ENCODE assay signal across 19 cellular contexts in the genomic region with DNA sequence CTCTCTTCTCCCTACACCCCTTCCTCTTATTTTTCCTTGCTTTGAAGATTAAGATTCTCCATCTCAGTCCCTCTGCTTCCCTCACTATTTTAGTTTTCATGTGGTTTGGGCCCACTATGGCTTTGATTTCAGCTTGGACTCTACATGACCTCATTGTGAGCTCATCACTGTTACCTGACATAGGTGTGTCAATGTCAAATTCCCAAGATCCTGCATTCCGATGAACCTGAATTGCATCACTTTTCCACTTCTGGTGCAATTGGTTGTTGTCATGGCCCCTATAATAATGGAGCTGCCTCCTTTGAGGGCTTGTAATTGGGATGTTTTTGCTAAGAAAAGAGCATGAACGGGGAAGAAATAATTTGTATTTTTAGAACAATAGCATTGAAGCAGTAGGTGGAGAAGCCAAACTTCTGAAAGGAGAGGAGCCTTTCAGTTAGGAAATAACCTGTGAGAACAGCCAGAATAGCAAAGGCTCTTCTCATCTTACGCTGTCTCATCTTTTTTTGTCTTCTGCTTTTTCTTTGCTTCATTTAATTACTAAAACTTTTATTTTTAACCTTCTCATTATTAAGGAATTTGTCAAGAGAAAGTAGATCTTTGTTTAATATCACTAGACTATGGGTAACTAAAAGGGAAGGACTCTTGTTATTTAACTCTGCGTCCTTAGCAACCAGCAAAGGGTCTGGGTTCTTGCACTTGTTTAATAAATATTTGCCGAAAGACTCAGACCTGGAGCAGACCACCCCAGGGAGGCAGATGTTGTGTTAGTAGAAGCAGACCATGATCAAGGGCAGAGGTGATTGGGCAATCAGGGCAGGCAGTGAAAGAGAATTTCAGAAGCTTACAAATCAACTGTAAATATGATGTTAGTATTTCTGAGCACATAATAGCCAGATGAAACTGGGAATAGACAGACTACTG.
DNase-seq lines count a peak whose midpoint lies in the region; ATAC-seq, FAIRE-seq and TF ChIP-seq lines count a peak whose summit lies in the region.
"Had no signal": no experiment of that assay in that cellular context is flagged by ENCODE, and none has a peak within 500 bp of the region (broad histone marks: within the 10 kb centered on the region; RNA-seq: fewer than 3 reads in every experiment).

No MANE protein-coding gene starts in this region.

- in situ Hi-C loops in mammary epithelial cell (cut with MboI; ENCODE audit: low sequenced_read_pairs in 2 of 2): no loop called here

- H3K79me2 ChIP-seq in mammary epithelial cell (ENCODE audit: insufficient read depth, low read length): no peaks in the 10 kb centered on the region
- no peaks in the 10 kb centered on the region for H3K79me2 ChIP-seq in smooth muscle cell (ENCODE audit: low read depth)
- H3K79me2 ChIP-seq: parathyroid adenoma had no signal

- H4K20me1 ChIP-seq in mammary epithelial cell (ENCODE audit: insufficient read depth, low read length) (no peaks in the 10 kb centered on the region), smooth muscle cell (ENCODE audit: low read depth) (no peaks in the 10 kb centered on the region)
- H4K20me1 ChIP-seq: BLaER1 had no signal

- H3K27me3 ChIP-seq in mammary epithelial cell (ENCODE audit: insufficient read depth, low read length): no peaks in the 10 kb centered on the region
- H3K27me3 ChIP-seq in smooth muscle cell (ENCODE audit: low read depth): no peaks in the 10 kb centered on the region
- H3K27me3 ChIP-seq: BLaER1, heart left ventricle had no signal

- no peak overlapping the region for H3K4me3 Mint-ChIP-seq in activated CD4-positive, alpha-beta memory T cell treated with anti-CD3 and anti-CD28 coated beads for 36 hours
- H3K4me3 Mint-ChIP-seq: activated T-cell treated with anti-CD3 and anti-CD28 coated beads, Interleukin-2, amount 50 U/mL, for 4 hours had no signal

- peak; percentile 79 for FAIRE-seq in islet of Langerhans (lab: Jason Lieb, UNC)
- FAIRE-seq: endometrium had no signal

- H3K4me1 Mint-ChIP-seq in activated CD4-positive, alpha-beta memory T cell treated with anti-CD3 and anti-CD28 coated beads for 36 hours (ENCODE audit: low read depth): no peaks in the 10 kb centered on the region

- H3K36me3 Mint-ChIP-seq in activated CD4-positive, alpha-beta memory T cell treated with anti-CD3 and anti-CD28 coated beads for 36 hours: no peaks in the 10 kb centered on the region
- H3K36me3 Mint-ChIP-seq: activated naive CD4-positive, alpha-beta T cell treated with anti-CD3 and anti-CD28 coated beads, Interleukin-2, amount 50 U/mL, for 72 hours had no signal

- no peaks in the 10 kb centered on the region for H3K36me3 ChIP-seq in mammary epithelial cell (ENCODE audit: insufficient read depth, low read length)
- no peaks in the 10 kb centered on the region for H3K36me3 ChIP-seq in smooth muscle cell (ENCODE audit: low read depth)
- H3K36me3 ChIP-seq: BLaER1, heart left ventricle had no signal

- intact Hi-C loops in mammary epithelial cell (cut with micrococcal nuclease): loop anchor here (5.0 kb wide), 1 partner anchor 43 kb away; no protein-coding TSS in a partner anchor
- intact Hi-C loops in activated CD4-positive, alpha-beta memory T cell treated with anti-CD3 and anti-CD28 coated beads for 36 hours (cut with micrococcal nuclease): no loop called here

- H3K27ac Mint-ChIP-seq in activated CD4-positive, alpha-beta memory T cell treated with anti-CD3 and anti-CD28 coated beads for 36 hours: no peak overlapping the region
- H3K27ac Mint-ChIP-seq: activated naive CD4-positive, alpha-beta T cell treated with anti-CD3 and anti-CD28 coated beads, Interleukin-2, amount 50 U/mL, for 72 hours had no signal

- POLR2A ChIA-PET in activated CD4-positive, alpha-beta memory T cell treated with anti-CD3 and anti-CD28 coated beads for 36 hours (lab: Charles Lee): no interaction called here

- no peaks in the 10 kb centered on the region for H3K9me3 Mint-ChIP-seq in activated CD4-positive, alpha-beta memory T cell treated with anti-CD3 and anti-CD28 coated beads for 36 hours
- H3K9me3 Mint-ChIP-seq: activated naive CD4-positive, alpha-beta T cell treated with anti-CD3 and anti-CD28 coated beads, Interleukin-2, amount 50 U/mL, for 72 hours; activated T-cell treated with anti-CD3 and anti-CD28 coated beads, Interleukin-2, amount 50 U/mL, for 4 hours had no signal

- H3K9me3 ChIP-seq in mammary epithelial cell (replicated peaks; ENCODE audit: insufficient read depth, low read length): no peaks in the 10 kb centered on the region
- no peaks in the 10 kb centered on the region for H3K9me3 ChIP-seq in smooth muscle cell (replicated peaks; ENCODE audit: low read depth)
- H3K9me3 ChIP-seq: BLaER1, heart left ventricle had no signal

- CTCF ChIA-PET in mammary epithelial cell (lab: Charles Lee; ENCODE audit: low non-redundant PET): no interaction called here
- CTCF ChIA-PET in activated CD4-positive, alpha-beta memory T cell treated with anti-CD3 and anti-CD28 coated beads for 36 hours (lab: Charles Lee): no interaction called here

- H3K4me3 ChIP-seq in mammary epithelial cell (replicated peaks in 1 of 3; ENCODE audit: insufficient read depth in 1 of 3, low read depth in 2 of 3, low read length in 3 of 3): no peak overlapping the region
- no peak overlapping the region for H3K4me3 ChIP-seq in smooth muscle cell
- H3K4me3 ChIP-seq: BLaER1, heart left ventricle, SK-N-MC had no signal

- H3K4me2 ChIP-seq in mammary epithelial cell (ENCODE audit: insufficient read depth, low read depth, low read length) (no peak overlapping the region), smooth muscle cell (no peak overlapping the region)
- H3K4me2 ChIP-seq: BLaER1, KMS-11 had no signal

- H3F3A ChIP-seq in smooth muscle cell (ENCODE audit: low read depth): no peaks in the 10 kb centered on the region

- no TSS peak for BruUV-seq in mammary epithelial cell (replicated peaks; lab: Mats Ljungman, UMichigan)

- no peak for ATAC-seq in HG02870 (IDR thresholded peaks at IDR 0.05; ENCODE audit: unreplicated experiment)
- ATAC-seq: activated naive CD4-positive, alpha-beta T cell treated with anti-CD3 and anti-CD28 coated beads, Interleukin-2, amount 50 U/mL, for 72 hours; activated T-cell treated with anti-CD3 and anti-CD28 coated beads, Interleukin-2, amount 50 U/mL, for 4 hours; heart left ventricle had no signal

- 48% methylated on average over 4 of the region's 5 CpGs for WGBS in mammary epithelial cell (ENCODE audit: low coverage, missing lambda C conversion rate)
- WGBS in smooth muscle cell (ENCODE audit: low lambda C conversion rate): 74% methylated on average over 5 of the region's 5 CpGs

- TF ChIP-seq CTCF in mammary epithelial cell (conservative IDR thresholded peaks at IDR 0.05 in 1 of 2, IDR thresholded peaks at IDR 0.05 in 1 of 2; ENCODE audit: extremely low read depth in 1 of 2, insufficient read depth in 1 of 2, low read depth in 1 of 2, low read length in 2 of 2) (no peak), smooth muscle cell (IDR thresholded peaks at IDR 0.05; ENCODE audit: borderline replicate concordance, insufficient read depth, poor library complexity, severe bottlenecking) (no peak)

- H3K9ac ChIP-seq in mammary epithelial cell (ENCODE audit: insufficient read depth, low read length) (no peak overlapping the region), smooth muscle cell (ENCODE audit: low read depth) (no peak overlapping the region)
- H3K9ac ChIP-seq: BLaER1, KMS-11, parathyroid adenoma had no signal

- H2AFZ ChIP-seq in mammary epithelial cell (ENCODE audit: low read depth, low read length): peak overlapping the region; percentile 67
- H2AFZ ChIP-seq in smooth muscle cell (ENCODE audit: low read depth): no peak overlapping the region
- H2AFZ ChIP-seq: parathyroid adenoma had no signal

- dilution Hi-C loops in mammary epithelial cell (cut with HindIII; ENCODE audit: low sequenced_read_pairs): no loop called here

- H3K27me3 Mint-ChIP-seq in activated CD4-positive, alpha-beta memory T cell treated with anti-CD3 and anti-CD28 coated beads for 36 hours: peaks cover 9% of the 10 kb centered on the region

- DNase-seq in NCI-H748 (lab: John Stamatoyannopoulos, UW; ENCODE audit: unreplicated experiment) (peak; percentile 79), mammary epithelial cell (peak; percentile 42), smooth muscle cell (lab: John Stamatoyannopoulos, UW; ENCODE audit: unreplicated experiment) (no peak), globus pallidus (ENCODE audit: low spot score) (no peak)
- DNase-seq in activated CD4-positive, alpha-beta memory T cell treated with anti-CD3 and anti-CD28 coated beads for 36 hours: no peak
- DNase-seq: activated CD4-positive, alpha-beta T cell treated with anti-CD3 and anti-CD28 coated beads, Interleukin-2, amount 50 U/mL, for 48 hours; activated T-cell treated with anti-CD3 and anti-CD28 coated beads, Interleukin-2, amount 50 U/mL, for 4 hours; DMS53; heart left ventricle; left cardiac atrium; NCI-H1105 treated with DMSO at 0.1 percent for 48 hours had no signal

- H3K27ac ChIP-seq in mammary epithelial cell (ENCODE audit: insufficient read depth, low read depth, low read length) (peak overlapping the region; percentile 57), smooth muscle cell (ENCODE audit: low read depth) (peak overlapping the region; percentile 3)
- H3K27ac ChIP-seq: BLaER1, KMS-11, parathyroid adenoma, SK-N-MC had no signal

- H3K4me1 ChIP-seq in mammary epithelial cell (ENCODE audit: insufficient read depth, low read length) (peaks cover 5% of the 10 kb centered on the region), smooth muscle cell (ENCODE audit: low read depth) (no peaks in the 10 kb centered on the region)
- H3K4me1 ChIP-seq: heart left ventricle, parathyroid adenoma had no signal

Comparison
In these comparisons a context has a peak if more than half of its experiments do, and no peak if none do; other contexts are left out.
1. DNase-seq: peak in NCI-H748 (single experiment) and mammary epithelial cell (single experiment); none in smooth muscle cell (single experiment), globus pallidus (single experiment) and activated CD4-positive, alpha-beta memory T cell treated with anti-CD3 and anti-CD28 coated beads for 36 hours (single experiment).